ENCODE assay signal across 20 cellular contexts in the genomic region with DNA sequence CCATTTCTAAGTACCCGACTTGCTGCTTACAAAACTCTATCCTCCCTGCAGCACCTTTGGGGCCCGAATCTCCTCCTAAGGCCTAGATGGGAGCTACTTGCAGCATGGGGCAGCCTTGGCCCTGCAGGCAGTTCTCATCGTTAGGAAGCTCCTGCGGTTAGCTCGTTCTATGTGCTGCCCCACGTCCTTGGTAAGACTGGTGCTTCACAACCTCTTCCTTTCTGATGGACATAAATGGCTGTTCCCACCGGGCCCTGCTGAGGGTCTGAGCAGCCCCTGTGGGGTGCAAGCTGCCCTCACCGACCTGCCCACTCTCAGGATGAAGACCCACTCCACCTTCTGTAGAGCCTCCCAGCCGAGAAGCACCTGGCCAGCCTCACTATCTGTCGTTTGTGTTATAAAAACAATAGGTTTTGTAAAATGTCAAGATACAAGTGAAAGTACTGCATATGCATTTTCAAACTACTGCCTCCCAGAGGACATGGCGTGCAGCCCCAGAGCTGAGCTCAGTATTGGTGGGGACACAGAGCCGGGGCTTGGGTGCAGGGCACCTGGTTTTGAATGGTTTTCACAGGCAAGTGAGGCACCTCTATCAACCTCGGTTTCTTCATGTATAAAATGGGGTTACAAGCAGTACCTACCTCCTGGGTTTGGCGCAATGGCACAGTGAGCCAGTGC. TPM values are rescaled to one million over a fixed set of nuclear protein-coding genes. Genes with fewer than 3 reads are reported as not detected.
DNase-seq lines count a peak whose midpoint lies in the region; ATAC-seq and TF ChIP-seq lines count a peak whose summit lies in the region.
"Had no signal": no experiment of that assay in that cellular context is flagged by ENCODE, and none has a peak within 500 bp of the region (broad histone marks: within the 10 kb centered on the region; RNA-seq: fewer than 3 reads in every experiment).

No MANE protein-coding gene starts in this region.

- no peak overlapping the region for H3K27ac Mint-ChIP-seq in activated naive CD4-positive, alpha-beta T cell treated with anti-CD3 and anti-CD28 coated beads, Interleukin-2, amount 10 ng/mL, durations not matched to agents 7 days and 5 days
- H3K27ac Mint-ChIP-seq: CD4-positive, alpha-beta memory T cell had no signal

- peak; percentile 14 for DNase-seq in activated naive CD4-positive, alpha-beta T cell treated with anti-CD3 and anti-CD28 coated beads, Interleukin-2, amount 10 ng/mL, durations not matched to agents 7 days and 5 days
- DNase-seq in activated naive CD4-positive, alpha-beta T cell treated with anti-CD3 and anti-CD28 coated beads, Interleukin-2, amount 50 U/mL, for 16 hours, result no peak
- no peak for DNase-seq in PC-3
- DNase-seq in neuronal stem cell (ENCODE audit: low spot score), result no peak
- no peak for DNase-seq in transverse colon
- no peak for DNase-seq in colonic mucosa
- no peak for DNase-seq in SJCRH30
- DNase-seq: ACHN; BE2C; CD4-positive, alpha-beta memory T cell; MV-4-11; NCI-H1417 treated with DMSO at 0.1 percent for 48 hours; NCI-H2029; NCI-H2171 treated with DMSO at 0.1 percent for 48 hours; NCI-H774; SHP77 treated with DMSO at 0.1 percent for 48 hours had no signal

- no peaks in the 10 kb centered on the region for H3K4me1 Mint-ChIP-seq in activated naive CD4-positive, alpha-beta T cell treated with anti-CD3 and anti-CD28 coated beads, Interleukin-2, amount 10 ng/mL, durations not matched to agents 7 days and 5 days

- WGBS in neuronal stem cell (ENCODE audit: extremely low coverage in 2 of 2, insufficient read length in 2 of 2, insufficient replicate concordance in 1 of 2), 2 donors, result no CpG with 5 or more reads among the region's 14 CpGs
- WGBS in transverse colon (ENCODE audit: low coverage in 1 of 2), 2 donors, result 91 to 92% methylated on average over 2 to 14 of the region's 14 CpGs

- peak overlapping the region; percentile 23 for H3K18ac ChIP-seq in neuronal stem cell (ENCODE audit: low read length)

- H3K79me2 ChIP-seq in PC-3 (ENCODE audit: low read length), result no peaks in the 10 kb centered on the region

- H2BK120ac ChIP-seq in neuronal stem cell (ENCODE audit: low read depth, low read length), result no peak overlapping the region

- H3K9me3 Mint-ChIP-seq in activated naive CD4-positive, alpha-beta T cell treated with anti-CD3 and anti-CD28 coated beads, Interleukin-2, amount 10 ng/mL, durations not matched to agents 7 days and 5 days, result no peaks in the 10 kb centered on the region

- peak overlapping the region; percentile 91 for H2AK5ac ChIP-seq in neuronal stem cell (ENCODE audit: low read depth, low read length)

- H3K4me3 ChIP-seq in PC-3 (ENCODE audit: low read length), result no peak overlapping the region
- H3K4me3 ChIP-seq in neuronal stem cell (ENCODE audit: low read length in 2 of 2), result no peak overlapping the region
- no peak overlapping the region for H3K4me3 ChIP-seq in transverse colon
- no peak overlapping the region for H3K4me3 ChIP-seq in colonic mucosa
- no peak overlapping the region for H3K4me3 ChIP-seq in SJCRH30
- H3K4me3 ChIP-seq: Peyer's patch had no signal

- in situ Hi-C loops in transverse colon (cut with MboI; ENCODE audit: low pct_ligation_motif_present in 1 of 4, low pct_unique_long_range_greater_than_20kb in 1 of 4, low sequenced_read_pairs in 3 of 4), result no loop called here

- H3K4me2 ChIP-seq in PC-3 (ENCODE audit: low read length), result no peak overlapping the region
- no peak overlapping the region for H3K4me2 ChIP-seq in neuronal stem cell (ENCODE audit: insufficient read depth, low read length, poor library complexity, severe bottlenecking)

- H3K9me2 ChIP-seq in PC-3 (replicated peaks; ENCODE audit: low read length), result no peaks in the 10 kb centered on the region

- peaks cover 14% of the 10 kb centered on the region for H3K27me3 Mint-ChIP-seq in activated naive CD4-positive, alpha-beta T cell treated with anti-CD3 and anti-CD28 coated beads, Interleukin-2, amount 10 ng/mL, durations not matched to agents 7 days and 5 days

- TF ChIP-seq EP300 in transverse colon (IDR thresholded peaks at IDR 0.05; ENCODE audit: low read depth), result no peak

- intact Hi-C loops in PC-3 (cut with micrococcal nuclease) (no loop called here), transverse colon (cut with DNase I; ENCODE audit: low total_unique reads) (no loop called here), colonic mucosa (cut with DNase I) (no loop called here)

- H3F3A ChIP-seq in PC-3 (ENCODE audit: low read length, unreplicated experiment), result no peaks in the 10 kb centered on the region

- peak overlapping the region; percentile 2 for H2BK5ac ChIP-seq in neuronal stem cell (ENCODE audit: low read length)

- no peaks in the 10 kb centered on the region for H3K36me3 ChIP-seq in PC-3 (ENCODE audit: low read depth, low read length)
- no peaks in the 10 kb centered on the region for H3K36me3 ChIP-seq in neuronal stem cell (replicated peaks in 1 of 2; ENCODE audit: control insufficient read depth in 2 of 2, insufficient read depth in 2 of 2, low read length in 2 of 2)
- no peaks in the 10 kb centered on the region for H3K36me3 ChIP-seq in transverse colon
- no peaks in the 10 kb centered on the region for H3K36me3 ChIP-seq in colonic mucosa
- no peaks in the 10 kb centered on the region for H3K36me3 ChIP-seq in SJCRH30
- H3K36me3 ChIP-seq: BE2C, Peyer's patch had no signal

- no peaks in the 10 kb centered on the region for H3K36me3 Mint-ChIP-seq in activated naive CD4-positive, alpha-beta T cell treated with anti-CD3 and anti-CD28 coated beads, Interleukin-2, amount 10 ng/mL, durations not matched to agents 7 days and 5 days
- H3K36me3 Mint-ChIP-seq: CD4-positive, alpha-beta memory T cell had no signal

- no peak overlapping the region for H2AFZ ChIP-seq in PC-3 (ENCODE audit: low read length)
- H2AFZ ChIP-seq in neuronal stem cell (ENCODE audit: low read length), result no peak overlapping the region

- no peak overlapping the region for H3K14ac ChIP-seq in neuronal stem cell (ENCODE audit: low read length)

- POLR2A ChIA-PET in PC-3 (lab: Charles Lee; ENCODE audit: unreplicated experiment), result interaction anchor here (0.7 kb wide), 1 partner anchor 48 kb away, joined by 3 read pairs; no protein-coding TSS in a partner anchor

- no peaks in the 10 kb centered on the region for H4K20me1 ChIP-seq in PC-3 (ENCODE audit: low read length)

- H3K9me3 ChIP-seq in PC-3 (ENCODE audit: low read length) (no peaks in the 10 kb centered on the region), neuronal stem cell (replicated peaks in 1 of 2; ENCODE audit: control insufficient read depth in 2 of 2, insufficient read depth in 1 of 2, low read depth in 1 of 2, low read length in 2 of 2) (no peaks in the 10 kb centered on the region), transverse colon (no peaks in the 10 kb centered on the region), colonic mucosa (no peaks in the 10 kb centered on the region), SJCRH30 (replicated peaks) (no peaks in the 10 kb centered on the region)
- H3K9me3 ChIP-seq: BE2C, Peyer's patch had no signal

- H3K4ac ChIP-seq in neuronal stem cell (ENCODE audit: low read length), result no peak overlapping the region

- H3K4me3 Mint-ChIP-seq in activated naive CD4-positive, alpha-beta T cell treated with anti-CD3 and anti-CD28 coated beads, Interleukin-2, amount 10 ng/mL, durations not matched to agents 7 days and 5 days, result no peak overlapping the region
- H3K4me3 Mint-ChIP-seq: CD4-positive, alpha-beta memory T cell had no signal

- BruUV-seq in PC-3 (replicated peaks; lab: Mats Ljungman, UMichigan), result no TSS peak

- H4K8ac ChIP-seq in neuronal stem cell (ENCODE audit: low read depth, low read length), result no peak overlapping the region

- H2BK15ac ChIP-seq in neuronal stem cell (ENCODE audit: low read length), result peak overlapping the region; percentile 81

- H3K9ac ChIP-seq in PC-3 (ENCODE audit: low read length), result no peak overlapping the region
- no peak overlapping the region for H3K9ac ChIP-seq in neuronal stem cell (ENCODE audit: low read depth, low read length, poor library complexity)
- no peak overlapping the region for H3K9ac ChIP-seq in colonic mucosa (ENCODE audit: low read depth in 2 of 2, low read length in 2 of 2)

- H3K4me1 ChIP-seq in PC-3 (ENCODE audit: insufficient read depth, low read length) (peaks cover 5% of the 10 kb centered on the region; the same call in 1 of the 2 replicates), neuronal stem cell (ENCODE audit: control insufficient read depth in 2 of 2, insufficient read depth in 1 of 2, low read depth in 1 of 2, low read length in 2 of 2) (peaks cover 24 to 35% of the 10 kb centered on the region in 2 donors), transverse colon (no peaks in the 10 kb centered on the region), colonic mucosa (no peaks in the 10 kb centered on the region), SJCRH30 (no peaks in the 10 kb centered on the region; the same call in 1 of the 2 replicates)
- H3K4me1 ChIP-seq: BE2C had no signal

- H3K27ac ChIP-seq in PC-3 (ENCODE audit: low read length) (no peak overlapping the region), neuronal stem cell (replicated peaks; ENCODE audit: low read length) (no peak overlapping the region), transverse colon (no peak overlapping the region), colonic mucosa (no peak overlapping the region), SJCRH30 (no peak overlapping the region)
- H3K27ac ChIP-seq: Peyer's patch had no signal

- ATAC-seq in PC-3, result no peak

- CTCF ChIA-PET in activated naive CD4-positive, alpha-beta T cell treated with anti-CD3 and anti-CD28 coated beads, Interleukin-2, amount 10 ng/mL, durations not matched to agents 7 days and 5 days (lab: Charles Lee), result interaction anchor here (2.1 kb wide), 1 partner anchor 9 kb away, joined by 4 read pairs; no protein-coding TSS in a partner anchor
- CTCF ChIA-PET in PC-3 (lab: Charles Lee), result interaction anchor here (0.6 kb wide), 1 partner anchor 102 kb away, joined by 13 read pairs; no protein-coding TSS in a partner anchor

- peak overlapping the region; percentile 25 for H3K23ac ChIP-seq in neuronal stem cell (ENCODE audit: low read depth, low read length, poor library complexity)

- TF ChIP-seq POLR2A in transverse colon (IDR thresholded peaks at IDR 0.05), result no peak

- TF ChIP-seq CTCF in PC-3 (conservative IDR thresholded peaks at IDR 0.05; ENCODE audit: low read depth, low read length) (0 out of 2 replicates have a peak, but pooled peaks have one; percentile 10), transverse colon (IDR thresholded peaks at IDR 0.05) (no peak), colonic mucosa (IDR thresholded peaks at IDR 0.05) (no peak)

- no peak overlapping the region for H4K91ac ChIP-seq in neuronal stem cell (ENCODE audit: low read depth, low read length, poor library complexity)

- H3K27me3 ChIP-seq in PC-3 (ENCODE audit: low read length) (no peaks in the 10 kb centered on the region), neuronal stem cell (ENCODE audit: control insufficient read depth in 3 of 3, insufficient read depth in 3 of 3, low read depth in 1 of 3, low read length in 3 of 3) (no peaks in the 10 kb centered on the region), transverse colon (no peaks in the 10 kb centered on the region), colonic mucosa (no peaks in the 10 kb centered on the region), SJCRH30 (peaks cover 13% of the 10 kb centered on the region)
- H3K27me3 ChIP-seq: BE2C, Peyer's patch had no signal

- H3K79me1 ChIP-seq in neuronal stem cell (ENCODE audit: low read depth, low read length), result no peaks in the 10 kb centered on the region

- no peak overlapping the region for H2BK12ac ChIP-seq in neuronal stem cell (ENCODE audit: low read length)

RNA-seq across cellular contexts. Expression of a gene that starts 19.4 kb away (rescaled TPM):
- total RNA-seq in PC-3 (2014; rRNA removed) (not detected in 2 replicates), transverse colon (under 1 TPM in 1 of 4 donors, not detected in 3; 0.37 TPM), colonic mucosa (not detected)
- 0.54 TPM for polyA plus RNA-seq in neuronal stem cell (2013, experiment 1 of 2)
- 0.60 TPM for polyA plus RNA-seq in neuronal stem cell (2013, experiment 2 of 2)
- 0.08 TPM in 1 of 2 replicates, not detected in the other for total RNA-seq in SJCRH30 (2014; rRNA removed; shearing (Covaris generic))
- total RNA-seq: Daoy, NCI-H460 had no signal

RNA-seq across cellular contexts. Expression of a gene that starts 56.8 kb away (rescaled TPM):
- total RNA-seq in PC-3 (2014; rRNA removed) (not detected in 2 replicates), transverse colon (not detected), colonic mucosa (not detected)
- polyA plus RNA-seq in neuronal stem cell (2013, experiment 1 of 2), result 1.1 TPM
- 0.94 TPM for polyA plus RNA-seq in neuronal stem cell (2013, experiment 2 of 2)
- total RNA-seq in SJCRH30 (2014; rRNA removed; shearing (Covaris generic)), result 0.24 and 0.30 TPM in 2 replicates
- total RNA-seq: CD4-positive, alpha-beta memory T cell; Daoy; LHCN-M2; NCI-H460; Peyer's patch had no signal
- polyA plus RNA-seq: CD4-positive, alpha-beta memory T cell had no signal
